Comparison of ENCODE assay signal across 20 cellular contexts in the genomic region with DNA sequence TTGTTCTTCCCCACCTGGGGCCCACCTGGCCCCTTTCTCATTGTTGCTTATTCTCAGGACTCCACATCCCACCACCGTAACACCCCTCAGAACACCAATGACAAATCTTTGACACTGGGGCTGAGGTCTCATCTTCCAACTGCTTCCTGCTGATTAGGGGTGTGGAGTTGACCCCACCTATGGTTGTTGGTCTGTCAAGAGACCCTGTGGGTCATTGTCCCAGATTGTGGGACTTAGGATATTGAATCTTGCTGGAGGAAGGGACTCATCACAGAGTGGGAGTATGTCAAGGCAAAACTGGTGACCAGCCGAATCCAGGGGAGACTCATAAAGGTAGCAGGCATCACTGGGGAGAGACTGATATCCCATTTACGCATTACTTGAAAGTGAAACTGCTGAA. TPM values are rescaled to one million over a fixed set of nuclear protein-coding genes. Genes with fewer than 3 reads are reported as not detected.
A peak's percentile ranks its signal among the peaks of the same experiment; 100 is the strongest.
DNase-seq lines count a peak whose midpoint lies in the region; ATAC-seq, FAIRE-seq and TF ChIP-seq lines count a peak whose summit lies in the region.
"Had no signal": no experiment of that assay in that cellular context is flagged by ENCODE, and none has a peak within 500 bp of the region (broad histone marks: within the 10 kb centered on the region; RNA-seq: fewer than 3 reads in every experiment).

No MANE protein-coding gene starts in this region.

- no peak overlapping the region for H3K27ac Mint-ChIP-seq in activated naive CD4-positive, alpha-beta T cell treated with anti-CD3 and anti-CD28 coated beads, Interleukin-2, amount 10 ng/mL, durations not matched to agents 7 days and 5 days
- H3K27ac Mint-ChIP-seq in WTC11 (no peak overlapping the region), MCF 10A (ENCODE audit: low read depth, unreplicated experiment) (no peak overlapping the region)
- H3K27ac Mint-ChIP-seq: activated naive CD4-positive, alpha-beta T cell treated with anti-CD3 and anti-CD28 coated beads, Interleukin-2, amount 50 U/mL, for 24 hours; stimulated activated memory B cell treated with anti-CD40 and anti-IgM and Interleukin-4, amounts not matched to agents 10 μg/mL and 1 μg/mL and 100 μg/mL, for 72 hours had no signal

- H3K27me3 Mint-ChIP-seq in activated naive CD4-positive, alpha-beta T cell treated with anti-CD3 and anti-CD28 coated beads, Interleukin-2, amount 10 ng/mL, durations not matched to agents 7 days and 5 days: no peaks in the 10 kb centered on the region
- H3K27me3 Mint-ChIP-seq in WTC11 (ENCODE audit: low read depth) (no peaks in the 10 kb centered on the region), MCF 10A (ENCODE audit: insufficient read depth, unreplicated experiment) (peaks cover 52% of the 10 kb centered on the region)
- H3K27me3 Mint-ChIP-seq: activated naive CD4-positive, alpha-beta T cell treated with anti-CD3 and anti-CD28 coated beads, Interleukin-2, amount 50 U/mL, for 24 hours; stimulated activated memory B cell treated with anti-CD40 and anti-IgM and Interleukin-4, amounts not matched to agents 10 μg/mL and 1 μg/mL and 100 μg/mL, for 72 hours had no signal

- peaks cover 42% of the 10 kb centered on the region for H3K4me1 Mint-ChIP-seq in activated naive CD4-positive, alpha-beta T cell treated with anti-CD3 and anti-CD28 coated beads, Interleukin-2, amount 10 ng/mL, durations not matched to agents 7 days and 5 days
- H3K4me1 Mint-ChIP-seq in WTC11 (peaks cover 33% of the 10 kb centered on the region), MCF 10A (ENCODE audit: insufficient read depth, unreplicated experiment) (peaks cover 6% of the 10 kb centered on the region)

- H3K36me3 Mint-ChIP-seq in activated naive CD4-positive, alpha-beta T cell treated with anti-CD3 and anti-CD28 coated beads, Interleukin-2, amount 10 ng/mL, durations not matched to agents 7 days and 5 days: peaks cover 6% of the 10 kb centered on the region
- H3K36me3 Mint-ChIP-seq in WTC11 (peaks cover 10% of the 10 kb centered on the region), MCF 10A (ENCODE audit: insufficient read depth, unreplicated experiment) (peaks cover 6% of the 10 kb centered on the region)

- peak overlapping the region; percentile 42 for H3K4me3 Mint-ChIP-seq in activated naive CD4-positive, alpha-beta T cell treated with anti-CD3 and anti-CD28 coated beads, Interleukin-2, amount 10 ng/mL, durations not matched to agents 7 days and 5 days
- H3K4me3 Mint-ChIP-seq in WTC11: peak overlapping the region; percentile 48; the same call in 1 of the 2 replicates
- no peak overlapping the region for H3K4me3 Mint-ChIP-seq in MCF 10A (ENCODE audit: unreplicated experiment)
- H3K4me3 Mint-ChIP-seq: activated naive CD4-positive, alpha-beta T cell treated with anti-CD3 and anti-CD28 coated beads, Interleukin-2, amount 50 U/mL, for 24 hours; stimulated activated memory B cell treated with anti-CD40 and anti-IgM and Interleukin-4, amounts not matched to agents 10 μg/mL and 1 μg/mL and 100 μg/mL, for 72 hours had no signal

- ATAC-seq in WTC11: no peak
- ATAC-seq: foreskin keratinocyte; HepG2; stimulated activated memory B cell treated with anti-CD40 and anti-IgM and Interleukin-4, amounts not matched to agents 10 μg/mL and 1 μg/mL and 100 μg/mL, for 72 hours; upper lobe of right lung had no signal

- intact Hi-C loops in MCF 10A (cut with micrococcal nuclease): no loop called here

- POLR2A ChIA-PET in WTC11 (lab: Charles Lee): no interaction called here
- POLR2A ChIA-PET in MCF 10A (lab: Yijun Ruan, JAX): no interaction called here

- no peak for FAIRE-seq in D721Med (lab: Jason Lieb, UNC)
- FAIRE-seq: HepG2 had no signal

- TF ChIP-seq CTCF in WTC11 (IDR thresholded peaks at IDR 0.05): no peak
- no peak for TF ChIP-seq CTCF in MCF 10A (IDR thresholded peaks at IDR 0.05; ENCODE audit: unreplicated experiment)
- TF ChIP-seq CTCF in D721Med (IDR thresholded peaks at IDR 0.05; ENCODE audit: insufficient read depth, missing control alignments): no peak

- CTCF ChIA-PET in activated naive CD4-positive, alpha-beta T cell treated with anti-CD3 and anti-CD28 coated beads, Interleukin-2, amount 10 ng/mL, durations not matched to agents 7 days and 5 days (lab: Charles Lee): no interaction called here
- CTCF ChIA-PET in WTC11 (lab: Charles Lee) (no interaction called here), MCF 10A (lab: Yijun Ruan, JAX) (interaction anchor here (1.1 kb wide), 1 partner anchor 314 kb away, joined by 6 read pairs; no protein-coding TSS in a partner anchor)

- no peak for TF ChIP-seq POLR2A in erythroblast (IDR thresholded peaks at IDR 0.05; ENCODE audit: low read length)

- no TSS peak for BruUV-seq in MCF 10A (replicated peaks; lab: Mats Ljungman, UMichigan)

- H3K9me3 Mint-ChIP-seq in activated naive CD4-positive, alpha-beta T cell treated with anti-CD3 and anti-CD28 coated beads, Interleukin-2, amount 10 ng/mL, durations not matched to agents 7 days and 5 days: no peaks in the 10 kb centered on the region
- H3K9me3 Mint-ChIP-seq in WTC11: no peaks in the 10 kb centered on the region
- no peaks in the 10 kb centered on the region for H3K9me3 Mint-ChIP-seq in MCF 10A (ENCODE audit: unreplicated experiment)
- H3K9me3 Mint-ChIP-seq: activated naive CD4-positive, alpha-beta T cell treated with anti-CD3 and anti-CD28 coated beads, Interleukin-2, amount 50 U/mL, for 24 hours; stimulated activated memory B cell treated with anti-CD40 and anti-IgM and Interleukin-4, amounts not matched to agents 10 μg/mL and 1 μg/mL and 100 μg/mL, for 72 hours had no signal

- DNase-seq in activated naive CD4-positive, alpha-beta T cell treated with anti-CD3 and anti-CD28 coated beads, Interleukin-2, amount 10 ng/mL, durations not matched to agents 7 days and 5 days: no peak
- DNase-seq in activated naive CD4-positive, alpha-beta T cell treated with Interleukin-2 at 50 U/mL for 16 hours: no peak
- DNase-seq in WTC11 (ENCODE audit: low spot score) (no peak), erythroblast (lab: John Stamatoyannopoulos, UW) (peak; percentile 36 to 46), NCI-H526 (lab: John Stamatoyannopoulos, UW) (no peak), foreskin melanocyte (no peak), MCF 10A (ENCODE audit: unreplicated experiment) (no peak), D721Med (ENCODE audit: insufficient read length, low spot score) (no peak)
- DNase-seq: brain microvascular endothelial cell; cortex of kidney; foreskin keratinocyte; kidney glomerular epithelial cell; NCI-H1694; NCI-H345; NK-92 treated with Interleukin-12 subunit alpha and Interleukin-12 subunit beta, amount 100 ng/mL, for 24 hours; nucleus accumbens; upper lobe of right lung had no signal

TF ChIP-seq in WTC11, 78 proteins besides CTCF, POLR2A, EP300 and RAD21 (continues in another document):
- TF ChIP-seq ZNF532 (CRISPR knock-in tag; IDR thresholded peaks at IDR 0.05; ENCODE audit: borderline replicate concordance) (no peak), ESRRA (CRISPR knock-in tag; IDR thresholded peaks at IDR 0.05; ENCODE audit: borderline replicate concordance) (no peak), ZNF671 (CRISPR knock-in tag; IDR thresholded peaks at IDR 0.05) (no peak), NR3C1 (CRISPR knock-in tag; conservative IDR thresholded peaks at IDR 0.05; ENCODE audit: low read depth) (no peak)
- TF ChIP-seq, protein P1, sequence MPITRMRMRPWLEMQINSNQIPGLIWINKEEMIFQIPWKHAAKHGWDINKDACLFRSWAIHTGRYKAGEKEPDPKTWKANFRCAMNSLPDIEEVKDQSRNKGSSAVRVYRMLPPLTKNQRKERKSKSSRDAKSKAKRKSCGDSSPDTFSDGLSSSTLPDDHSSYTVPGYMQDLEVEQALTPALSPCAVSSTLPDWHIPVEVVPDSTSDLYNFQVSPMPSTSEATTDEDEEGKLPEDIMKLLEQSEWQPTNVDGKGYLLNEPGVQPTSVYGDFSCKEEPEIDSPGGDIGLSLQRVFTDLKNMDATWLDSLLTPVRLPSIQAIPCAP (CRISPR knock-in tag; IDR thresholded peaks at IDR 0.05): no peak

RNA-seq across cellular contexts. Expression of gene PABIR2, which starts 1.5 kb away (rescaled TPM):
- total RNA-seq in WTC11 (2021) (34.0 to 34.3 TPM (median 34.0 TPM) in 3 replicates), MCF 10A (2022) (16.2 and 18.1 TPM in 2 replicates)

Comparison
In these comparisons a context has a peak if more than half of its experiments do, and no peak if none do; other contexts are left out.
1. DNase-seq: peak in erythroblast (2 of 2); none in activated naive CD4-positive, alpha-beta T cell treated with anti-CD3 and anti-CD28 coated beads, Interleukin-2, amount 10 ng/mL, durations not matched to agents 7 days and 5 days (single experiment), activated naive CD4-positive, alpha-beta T cell treated with Interleukin-2 at 50 U/mL for 16 hours (single experiment), WTC11 (single experiment), NCI-H526 (0 of 2), foreskin melanocyte (single experiment), MCF 10A (single experiment) and D721Med (single experiment).